In the genomic region with DNA sequence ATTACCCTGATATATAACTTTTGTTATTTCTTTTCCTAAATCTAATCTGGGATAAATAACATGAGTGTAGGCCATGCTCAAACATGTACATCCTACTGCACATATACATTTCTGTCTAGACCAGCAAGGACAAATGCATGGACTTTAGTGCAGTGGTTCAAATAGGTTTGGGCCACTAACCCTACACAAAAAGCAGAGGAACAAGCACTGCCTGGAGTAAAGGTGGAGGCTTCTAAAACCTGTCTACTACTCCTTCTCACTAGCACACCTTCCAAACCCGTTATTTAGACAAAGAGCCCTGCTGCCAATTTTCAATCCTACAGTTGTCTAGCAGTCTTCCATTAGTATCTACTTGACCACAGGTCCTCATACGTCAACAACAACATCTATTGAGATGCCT, we compare ENCODE assay signal across 1 cellular context.
TF ChIP-seq lines count a peak whose summit lies in the region.

No MANE protein-coding gene starts in this region.

TF ChIP-seq in endothelial cell of umbilical vein, 7 proteins besides CTCF, POLR2A, EP300 and RAD21:
- TF ChIP-seq, protein P1, sequence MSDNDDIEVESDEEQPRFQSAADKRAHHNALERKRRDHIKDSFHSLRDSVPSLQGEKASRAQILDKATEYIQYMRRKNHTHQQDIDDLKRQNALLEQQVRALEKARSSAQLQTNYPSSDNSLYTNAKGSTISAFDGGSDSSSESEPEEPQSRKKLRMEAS (IDR thresholded peaks at IDR 0.05; ENCODE audit: insufficient read depth, insufficient read length), result no peak
- no peak for TF ChIP-seq JUN (IDR thresholded peaks at IDR 0.05; ENCODE audit: borderline replicate concordance, insufficient read depth, insufficient read length, low read depth)
- TF ChIP-seq GATA2 (IDR thresholded peaks at IDR 0.05; ENCODE audit: insufficient read depth, insufficient read length, low read depth, low read length), result no peak
- TF ChIP-seq EZH2 (IDR thresholded peaks at IDR 0.05; ENCODE audit: borderline replicate concordance, low read depth, low read length, severe bottlenecking), result no peak
- no peak for TF ChIP-seq MYC (IDR thresholded peaks at IDR 0.05; ENCODE audit: low read depth, low read length)
- no peak for TF ChIP-seq FOS (IDR thresholded peaks at IDR 0.05; ENCODE audit: borderline replicate concordance, insufficient read depth, low read length)
